Comparison of ENCODE assay signal across 1 cellular context in the genomic region with DNA sequence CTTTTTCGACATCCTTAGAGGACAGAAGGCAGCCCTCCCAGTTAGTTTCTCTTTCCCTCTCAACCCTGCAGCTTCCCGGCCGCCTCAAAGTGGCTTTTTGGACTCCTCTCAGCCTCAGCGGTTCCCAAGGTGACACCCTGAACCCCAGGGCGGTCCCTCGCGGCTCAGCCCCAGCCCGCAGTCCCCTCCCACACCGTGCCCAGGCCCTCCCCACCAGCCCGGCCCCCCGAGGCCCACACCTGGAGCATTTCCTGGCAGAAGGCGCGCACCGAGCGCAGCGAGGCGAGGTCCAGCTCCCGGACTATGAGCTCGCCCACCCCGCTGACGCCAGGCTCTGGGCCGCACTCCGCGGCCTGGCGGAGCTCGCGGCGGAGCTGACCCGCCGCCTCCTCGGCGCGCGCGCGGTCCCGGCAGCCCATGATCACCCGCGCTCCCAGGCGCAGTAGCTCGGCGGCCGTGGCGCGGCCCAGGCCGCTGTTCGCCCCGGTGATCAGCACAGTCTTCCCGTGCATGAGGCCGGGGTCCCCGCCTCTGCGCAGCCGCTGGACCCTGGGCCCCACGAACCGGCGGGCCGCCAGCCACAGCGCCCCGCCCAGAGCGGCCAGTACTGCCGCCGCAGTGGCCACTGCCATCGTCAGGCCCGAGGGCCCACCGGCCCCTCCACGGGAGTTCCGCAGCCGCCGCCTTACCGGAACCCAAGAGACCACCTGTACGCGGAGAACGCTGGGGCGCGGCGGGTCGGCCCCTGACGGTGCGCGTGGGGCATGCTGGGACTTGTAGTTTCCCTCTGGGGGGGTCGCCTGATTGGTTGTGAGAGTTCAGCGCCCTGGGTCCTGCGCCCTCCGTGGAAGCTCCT.
TF ChIP-seq lines count a peak whose summit lies in the region.

A gene with protein sequence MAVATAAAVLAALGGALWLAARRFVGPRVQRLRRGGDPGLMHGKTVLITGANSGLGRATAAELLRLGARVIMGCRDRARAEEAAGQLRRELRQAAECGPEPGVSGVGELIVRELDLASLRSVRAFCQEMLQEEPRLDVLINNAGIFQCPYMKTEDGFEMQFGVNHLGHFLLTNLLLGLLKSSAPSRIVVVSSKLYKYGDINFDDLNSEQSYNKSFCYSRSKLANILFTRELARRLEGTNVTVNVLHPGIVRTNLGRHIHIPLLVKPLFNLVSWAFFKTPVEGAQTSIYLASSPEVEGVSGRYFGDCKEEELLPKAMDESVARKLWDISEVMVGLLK (minus strand): TSS at position 713 of the 856 bp plus-strand sequence. CDS start 81 bp downstream, at position 632.

TF ChIP-seq in HepG2, 621 proteins besides CTCF, POLR2A, EP300 and RAD21 (continued from another document and continues in another):
- TF ChIP-seq, protein P1, sequence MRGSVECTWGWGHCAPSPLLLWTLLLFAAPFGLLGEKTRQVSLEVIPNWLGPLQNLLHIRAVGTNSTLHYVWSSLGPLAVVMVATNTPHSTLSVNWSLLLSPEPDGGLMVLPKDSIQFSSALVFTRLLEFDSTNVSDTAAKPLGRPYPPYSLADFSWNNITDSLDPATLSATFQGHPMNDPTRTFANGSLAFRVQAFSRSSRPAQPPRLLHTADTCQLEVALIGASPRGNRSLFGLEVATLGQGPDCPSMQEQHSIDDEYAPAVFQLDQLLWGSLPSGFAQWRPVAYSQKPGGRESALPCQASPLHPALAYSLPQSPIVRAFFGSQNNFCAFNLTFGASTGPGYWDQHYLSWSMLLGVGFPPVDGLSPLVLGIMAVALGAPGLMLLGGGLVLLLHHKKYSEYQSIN (CRISPR knock-in tag; IDR thresholded peaks at IDR 0.05; ENCODE audit: borderline replicate concordance), result no peak
- TF ChIP-seq HNRNPK (IDR thresholded peaks at IDR 0.05; ENCODE audit: low read depth, low read length, poor library complexity, severe bottlenecking) (peak; percentile 55), ZMYM3 (CRISPR knock-in tag; IDR thresholded peaks at IDR 0.05) (no peak), SP140L (CRISPR knock-in tag; IDR thresholded peaks at IDR 0.05; ENCODE audit: borderline replicate concordance) (0 out of 2 replicates have a peak, but pooled peaks have one; percentile 11), FOXO1 (CRISPR knock-in tag; IDR thresholded peaks at IDR 0.05) (no peak; the same call in 1 of the 2 replicates), ZNF264 (CRISPR knock-in tag; IDR thresholded peaks at IDR 0.05) (peak; percentile 28), ZNF350 (CRISPR knock-in tag; IDR thresholded peaks at IDR 0.05; ENCODE audit: borderline replicate concordance, low read depth) (peak; percentile 98), SSRP1 (CRISPR knock-in tag; IDR thresholded peaks at IDR 0.05) (no peak; the same call in 1 of the 2 replicates), ZNF619 (CRISPR knock-in tag; IDR thresholded peaks at IDR 0.05) (peak; percentile 90; the same call in 1 of the 2 replicates), ZNF713 (CRISPR knock-in tag; IDR thresholded peaks at IDR 0.05) (0 out of 2 replicates have a peak, but pooled peaks have one; percentile 51), SIN3B (IDR thresholded peaks at IDR 0.05; ENCODE audit: low read length) (no peak), MTA1 (CRISPR knock-in tag; IDR thresholded peaks at IDR 0.05; ENCODE audit: borderline replicate concordance) (peak; percentile 85; the same call in 1 of the 2 replicates), GFI1 (CRISPR knock-in tag; IDR thresholded peaks at IDR 0.05; ENCODE audit: borderline replicate concordance) (peak; percentile 75; the same call in 1 of the 2 replicates), REXO4 (CRISPR knock-in tag; IDR thresholded peaks at IDR 0.05; ENCODE audit: borderline replicate concordance) (0 out of 2 replicates have a peak, but pooled peaks have one; percentile 84), ZNF343 (CRISPR knock-in tag; IDR thresholded peaks at IDR 0.05) (peak; percentile 67; the same call in 1 of the 2 replicates), ZNF549 (CRISPR knock-in tag; IDR thresholded peaks at IDR 0.05) (no peak), KAT7 (CRISPR knock-in tag; IDR thresholded peaks at IDR 0.05; ENCODE audit: borderline replicate concordance) (peak; percentile 51; the same call in 1 of the 2 replicates), ZNF672 (CRISPR knock-in tag; IDR thresholded peaks at IDR 0.05) (no peak; the same call in 1 of the 2 replicates), ZNF792 (CRISPR knock-in tag; IDR thresholded peaks at IDR 0.05) (peak; percentile 50; the same call in 1 of the 2 replicates), ZNF589 (CRISPR knock-in tag; conservative IDR thresholded peaks at IDR 0.05) (peak; percentile 75), TAF15 (IDR thresholded peaks at IDR 0.05; ENCODE audit: low read depth, low read length, poor library complexity, severe bottlenecking) (peak; percentile 87), ZNF749 (CRISPR knock-in tag; IDR thresholded peaks at IDR 0.05; ENCODE audit: borderline replicate concordance) (peak; percentile 44; the same call in 1 of the 2 replicates), ZNF292 (CRISPR knock-in tag; IDR thresholded peaks at IDR 0.05; ENCODE audit: borderline replicate concordance, low read depth) (no peak), ZNF761 (CRISPR knock-in tag; conservative IDR thresholded peaks at IDR 0.05) (peak; percentile 84), SNAPC2 (CRISPR knock-in tag; IDR thresholded peaks at IDR 0.05) (no peak), ZNF282 (IDR thresholded peaks at IDR 0.05; ENCODE audit: partially characterized antibody) (no peak), MAFF (IDR thresholded peaks at IDR 0.05; ENCODE audit: low read depth, low read length) (no peak), MBD4 (IDR thresholded peaks at IDR 0.05; ENCODE audit: borderline replicate concordance, low read length) (no peak), SATB2 (CRISPR knock-in tag; IDR thresholded peaks at IDR 0.05) (no peak), HMG20A (CRISPR knock-in tag; IDR thresholded peaks at IDR 0.05; ENCODE audit: borderline replicate concordance) (0 out of 2 replicates have a peak, but pooled peaks have one; percentile 9), BRCA1 (CRISPR knock-in tag; IDR thresholded peaks at IDR 0.05) (peak; percentile 78; the same call in 1 of the 2 replicates), SMAD9 (CRISPR knock-in tag; IDR thresholded peaks at IDR 0.05) (no peak), U2AF2 (IDR thresholded peaks at IDR 0.05; ENCODE audit: low read depth, low read length) (no peak), SALL2 (CRISPR knock-in tag; IDR thresholded peaks at IDR 0.05) (peak; percentile 94)
- TF ChIP-seq, protein P2, sequence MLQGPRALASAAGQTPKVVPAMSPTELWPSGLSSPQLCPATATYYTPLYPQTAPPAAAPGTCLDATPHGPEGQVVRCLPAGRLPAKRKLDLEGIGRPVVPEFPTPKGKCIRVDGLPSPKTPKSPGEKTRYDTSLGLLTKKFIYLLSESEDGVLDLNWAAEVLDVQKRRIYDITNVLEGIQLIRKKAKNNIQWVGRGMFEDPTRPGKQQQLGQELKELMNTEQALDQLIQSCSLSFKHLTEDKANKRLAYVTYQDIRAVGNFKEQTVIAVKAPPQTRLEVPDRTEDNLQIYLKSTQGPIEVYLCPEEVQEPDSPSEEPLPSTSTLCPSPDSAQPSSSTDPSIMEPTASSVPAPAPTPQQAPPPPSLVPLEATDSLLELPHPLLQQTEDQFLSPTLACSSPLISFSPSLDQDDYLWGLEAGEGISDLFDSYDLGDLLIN (CRISPR knock-in tag; IDR thresholded peaks at IDR 0.05; ENCODE audit: borderline replicate concordance), result no peak; the same call in 1 of the 2 replicates
- TF ChIP-seq, protein P3, sequence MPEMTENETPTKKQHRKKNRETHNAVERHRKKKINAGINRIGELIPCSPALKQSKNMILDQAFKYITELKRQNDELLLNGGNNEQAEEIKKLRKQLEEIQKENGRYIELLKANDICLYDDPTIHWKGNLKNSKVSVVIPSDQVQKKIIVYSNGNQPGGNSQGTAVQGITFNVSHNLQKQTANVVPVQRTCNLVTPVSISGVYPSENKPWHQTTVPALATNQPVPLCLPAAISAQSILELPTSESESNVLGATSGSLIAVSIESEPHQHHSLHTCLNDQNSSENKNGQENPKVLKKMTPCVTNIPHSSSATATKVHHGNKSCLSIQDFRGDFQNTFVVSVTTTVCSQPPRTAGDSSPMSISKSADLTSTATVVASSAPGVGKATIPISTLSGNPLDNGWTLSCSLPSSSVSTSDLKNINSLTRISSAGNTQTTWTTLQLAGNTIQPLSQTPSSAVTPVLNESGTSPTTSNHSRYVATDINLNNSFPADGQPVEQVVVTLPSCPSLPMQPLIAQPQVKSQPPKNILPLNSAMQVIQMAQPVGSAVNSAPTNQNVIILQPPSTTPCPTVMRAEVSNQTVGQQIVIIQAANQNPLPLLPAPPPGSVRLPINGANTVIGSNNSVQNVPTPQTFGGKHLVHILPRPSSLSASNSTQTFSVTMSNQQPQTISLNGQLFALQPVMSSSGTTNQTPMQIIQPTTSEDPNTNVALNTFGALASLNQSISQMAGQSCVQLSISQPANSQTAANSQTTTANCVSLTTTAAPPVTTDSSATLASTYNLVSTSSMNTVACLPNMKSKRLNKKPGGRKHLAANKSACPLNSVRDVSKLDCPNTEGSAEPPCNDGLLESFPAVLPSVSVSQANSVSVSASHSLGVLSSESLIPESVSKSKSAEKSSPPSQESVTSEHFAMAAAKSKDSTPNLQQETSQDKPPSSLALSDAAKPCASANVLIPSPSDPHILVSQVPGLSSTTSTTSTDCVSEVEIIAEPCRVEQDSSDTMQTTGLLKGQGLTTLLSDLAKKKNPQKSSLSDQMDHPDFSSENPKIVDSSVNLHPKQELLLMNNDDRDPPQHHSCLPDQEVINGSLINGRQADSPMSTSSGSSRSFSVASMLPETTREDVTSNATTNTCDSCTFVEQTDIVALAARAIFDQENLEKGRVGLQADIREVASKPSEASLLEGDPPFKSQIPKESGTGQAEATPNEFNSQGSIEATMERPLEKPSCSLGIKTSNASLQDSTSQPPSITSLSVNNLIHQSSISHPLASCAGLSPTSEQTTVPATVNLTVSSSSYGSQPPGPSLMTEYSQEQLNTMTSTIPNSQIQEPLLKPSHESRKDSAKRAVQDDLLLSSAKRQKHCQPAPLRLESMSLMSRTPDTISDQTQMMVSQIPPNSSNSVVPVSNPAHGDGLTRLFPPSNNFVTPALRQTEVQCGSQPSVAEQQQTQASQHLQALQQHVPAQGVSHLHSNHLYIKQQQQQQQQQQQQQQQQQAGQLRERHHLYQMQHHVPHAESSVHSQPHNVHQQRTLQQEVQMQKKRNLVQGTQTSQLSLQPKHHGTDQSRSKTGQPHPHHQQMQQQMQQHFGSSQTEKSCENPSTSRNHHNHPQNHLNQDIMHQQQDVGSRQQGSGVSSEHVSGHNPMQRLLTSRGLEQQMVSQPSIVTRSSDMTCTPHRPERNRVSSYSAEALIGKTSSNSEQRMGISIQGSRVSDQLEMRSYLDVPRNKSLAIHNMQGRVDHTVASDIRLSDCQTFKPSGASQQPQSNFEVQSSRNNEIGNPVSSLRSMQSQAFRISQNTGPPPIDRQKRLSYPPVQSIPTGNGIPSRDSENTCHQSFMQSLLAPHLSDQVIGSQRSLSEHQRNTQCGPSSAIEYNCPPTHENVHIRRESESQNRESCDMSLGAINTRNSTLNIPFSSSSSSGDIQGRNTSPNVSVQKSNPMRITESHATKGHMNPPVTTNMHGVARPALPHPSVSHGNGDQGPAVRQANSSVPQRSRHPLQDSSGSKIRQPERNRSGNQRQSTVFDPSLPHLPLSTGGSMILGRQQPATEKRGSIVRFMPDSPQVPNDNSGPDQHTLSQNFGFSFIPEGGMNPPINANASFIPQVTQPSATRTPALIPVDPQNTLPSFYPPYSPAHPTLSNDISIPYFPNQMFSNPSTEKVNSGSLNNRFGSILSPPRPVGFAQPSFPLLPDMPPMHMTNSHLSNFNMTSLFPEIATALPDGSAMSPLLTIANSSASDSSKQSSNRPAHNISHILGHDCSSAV (CRISPR knock-in tag; IDR thresholded peaks at IDR 0.05; ENCODE audit: borderline replicate concordance), result peak; percentile 80; the same call in 1 of the 2 replicates
- TF ChIP-seq, protein P4, sequence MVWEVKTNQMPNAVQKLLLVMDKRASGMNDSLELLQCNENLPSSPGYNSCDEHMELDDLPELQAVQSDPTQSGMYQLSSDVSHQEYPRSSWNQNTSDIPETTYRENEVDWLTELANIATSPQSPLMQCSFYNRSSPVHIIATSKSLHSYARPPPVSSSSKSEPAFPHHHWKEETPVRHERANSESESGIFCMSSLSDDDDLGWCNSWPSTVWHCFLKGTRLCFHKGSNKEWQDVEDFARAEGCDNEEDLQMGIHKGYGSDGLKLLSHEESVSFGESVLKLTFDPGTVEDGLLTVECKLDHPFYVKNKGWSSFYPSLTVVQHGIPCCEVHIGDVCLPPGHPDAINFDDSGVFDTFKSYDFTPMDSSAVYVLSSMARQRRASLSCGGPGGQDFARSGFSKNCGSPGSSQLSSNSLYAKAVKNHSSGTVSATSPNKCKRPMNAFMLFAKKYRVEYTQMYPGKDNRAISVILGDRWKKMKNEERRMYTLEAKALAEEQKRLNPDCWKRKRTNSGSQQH (CRISPR knock-in tag; IDR thresholded peaks at IDR 0.05; ENCODE audit: low read depth), result no peak
- TF ChIP-seq, protein P5, sequence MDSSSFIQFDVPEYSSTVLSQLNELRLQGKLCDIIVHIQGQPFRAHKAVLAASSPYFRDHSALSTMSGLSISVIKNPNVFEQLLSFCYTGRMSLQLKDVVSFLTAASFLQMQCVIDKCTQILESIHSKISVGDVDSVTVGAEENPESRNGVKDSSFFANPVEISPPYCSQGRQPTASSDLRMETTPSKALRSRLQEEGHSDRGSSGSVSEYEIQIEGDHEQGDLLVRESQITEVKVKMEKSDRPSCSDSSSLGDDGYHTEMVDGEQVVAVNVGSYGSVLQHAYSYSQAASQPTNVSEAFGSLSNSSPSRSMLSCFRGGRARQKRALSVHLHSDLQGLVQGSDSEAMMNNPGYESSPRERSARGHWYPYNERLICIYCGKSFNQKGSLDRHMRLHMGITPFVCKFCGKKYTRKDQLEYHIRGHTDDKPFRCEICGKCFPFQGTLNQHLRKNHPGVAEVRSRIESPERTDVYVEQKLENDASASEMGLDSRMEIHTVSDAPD (CRISPR knock-in tag; IDR thresholded peaks at IDR 0.05), result peak; percentile 62
- TF ChIP-seq, protein P6, sequence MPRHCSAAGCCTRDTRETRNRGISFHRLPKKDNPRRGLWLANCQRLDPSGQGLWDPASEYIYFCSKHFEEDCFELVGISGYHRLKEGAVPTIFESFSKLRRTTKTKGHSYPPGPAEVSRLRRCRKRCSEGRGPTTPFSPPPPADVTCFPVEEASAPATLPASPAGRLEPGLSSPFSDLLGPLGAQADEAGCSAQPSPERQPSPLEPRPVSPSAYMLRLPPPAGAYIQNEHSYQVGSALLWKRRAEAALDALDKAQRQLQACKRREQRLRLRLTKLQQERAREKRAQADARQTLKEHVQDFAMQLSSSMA (CRISPR knock-in tag; IDR thresholded peaks at IDR 0.05), result peak; percentile 78
- TF ChIP-seq, protein P7, sequence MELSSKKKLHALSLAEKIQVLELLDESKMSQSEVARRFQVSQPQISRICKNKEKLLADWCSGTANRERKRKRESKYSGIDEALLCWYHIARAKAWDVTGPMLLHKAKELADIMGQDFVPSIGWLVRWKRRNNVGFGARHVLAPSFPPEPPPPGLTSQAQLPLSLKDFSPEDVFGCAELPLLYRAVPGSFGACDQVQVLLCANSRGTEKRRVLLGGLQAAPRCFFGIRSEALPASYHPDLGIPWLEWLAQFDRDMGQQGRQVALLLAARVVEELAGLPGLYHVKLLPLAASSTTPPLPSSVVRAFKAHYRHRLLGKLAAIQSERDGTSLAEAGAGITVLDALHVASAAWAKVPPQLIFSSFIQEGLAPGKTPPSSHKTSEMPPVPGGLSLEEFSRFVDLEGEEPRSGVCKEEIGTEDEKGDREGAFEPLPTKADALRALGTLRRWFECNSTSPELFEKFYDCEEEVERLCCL (CRISPR knock-in tag; IDR thresholded peaks at IDR 0.05; ENCODE audit: borderline replicate concordance), result no peak
- TF ChIP-seq, protein P8, sequence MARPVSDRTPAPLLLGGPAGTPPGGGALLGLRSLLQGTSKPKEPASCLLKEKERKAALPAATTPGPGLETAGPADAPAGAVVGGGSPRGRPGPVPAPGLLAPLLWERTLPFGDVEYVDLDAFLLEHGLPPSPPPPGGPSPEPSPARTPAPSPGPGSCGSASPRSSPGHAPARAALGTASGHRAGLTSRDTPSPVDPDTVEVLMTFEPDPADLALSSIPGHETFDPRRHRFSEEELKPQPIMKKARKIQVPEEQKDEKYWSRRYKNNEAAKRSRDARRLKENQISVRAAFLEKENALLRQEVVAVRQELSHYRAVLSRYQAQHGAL (CRISPR knock-in tag; IDR thresholded peaks at IDR 0.05; ENCODE audit: not compliant biosample characterization), result no peak
